ENCODE assay signal across 8 cellular contexts in genomic region chr5:168987540-168988300, GRCh38.
DNase-seq lines count a peak whose midpoint lies in the region; ATAC-seq, FAIRE-seq and TF ChIP-seq lines count a peak whose summit lies in the region.

No MANE protein-coding gene starts in this region.

- POLR2A ChIA-PET in GM12878 (lab: Charles Lee), result no interaction called here

- H3K4me1 ChIP-seq in MM.1S (ENCODE audit: low read length) (peaks cover 8% of the 10 kb centered on the region), GM12878 (ENCODE audit: control insufficient read depth, insufficient read depth, low read length) (no peaks in the 10 kb centered on the region), iPS DF 6.9 (ENCODE audit: control insufficient read depth, insufficient read depth, low read length) (peaks cover 5% of the 10 kb centered on the region; the same call in 1 of the 2 replicates)

- no peaks in the 10 kb centered on the region for H3K9me3 Mint-ChIP-seq in Calu3 (ENCODE audit: low read depth, unreplicated experiment)

- BruUV-seq in Calu3 (replicated peaks; lab: Mats Ljungman, UMichigan) (no TSS peak), GM12878 (replicated peaks; lab: Mats Ljungman, UMichigan) (no TSS peak)

- H3K4me3 ChIP-seq in MM.1S (ENCODE audit: low read length) (no peak overlapping the region), GM12878 (no peak overlapping the region), iPS DF 6.9 (ENCODE audit: low read length) (no peak overlapping the region)

- no peak overlapping the region for H3K4me3 Mint-ChIP-seq in Calu3 (ENCODE audit: low read depth, unreplicated experiment)

- ATAC-seq in GM21447 (IDR thresholded peaks at IDR 0.05; ENCODE audit: unreplicated experiment) (peak; percentile 67), GM12878 (peak; percentile 84), HG03135 (IDR thresholded peaks at IDR 0.05; ENCODE audit: unreplicated experiment) (no peak)

- peak; percentile 82 for DNase-seq in Calu3
- DNase-seq in MM.1S, result peak; percentile 46
- DNase-seq in SW480 (ENCODE audit: low spot score), result peak; percentile 75
- DNase-seq in GM12878 (ENCODE audit: low read depth, low spot score), result no peak
- peak; percentile 31 for DNase-seq in iPS DF 6.9 (ENCODE audit: low read depth, low spot score)
- DNase-seq in stimulated activated CD4-positive, alpha-beta T cell treated with anti-CD3 and anti-CD28 coated beads, Interleukin-12 subunit alpha, Interleukin-12 subunit beta, amount 100 ng/mL, for 24 hours (ENCODE audit: low read depth in 2 of 2), result peak; percentile 18 to 70

- CTCF ChIA-PET in Calu3 (lab: Charles Lee) (interaction anchor here (0.6 to 1.6 kb wide), 7 partner anchors 10 to 1229 kb away, joined by 3 to 7 read pairs (median 4); no protein-coding TSS in a partner anchor), GM12878 (lab: Yijun Ruan, JAX) (interaction anchor here (0.5 to 4.2 kb wide), 37 partner anchors 9 to 1236 kb away, joined by 3 to 30 read pairs (median 3); partner anchors contain the start of genes DOCK2, SLIT3 and SPDL1)

- no peak for TF ChIP-seq EP300 in GM12878 (IDR thresholded peaks at IDR 0.05; ENCODE audit: borderline replicate concordance in 1 of 2, control insufficient read depth in 1 of 2, low read depth in 2 of 2, low read length in 2 of 2)

- peak; percentile 95 for FAIRE-seq in GM12878 (lab: Jason Lieb, UNC)

- peak; percentile 48 for TF ChIP-seq CTCF in Calu3 (IDR thresholded peaks at IDR 0.05; ENCODE audit: unreplicated experiment)
- peak; percentile 94 for TF ChIP-seq CTCF in MM.1S (IDR thresholded peaks at IDR 0.05; ENCODE audit: low read length)
- peak; percentile 75 to 92 (median 78) for TF ChIP-seq CTCF in GM12878 (IDR thresholded peaks at IDR 0.05 in 2 of 3, conservative IDR thresholded peaks at IDR 0.05 in 1 of 3; ENCODE audit: control insufficient read depth in 2 of 3, extremely low read depth in 1 of 3, insufficient read depth in 1 of 3, low read depth in 3 of 3, low read length in 3 of 3)

- SMC1A ChIA-PET in GM12878 (lab: Charles Lee; ENCODE audit: uncharacterized antibody, unreplicated experiment), result interaction anchor here (0.6 to 3.8 kb wide), 12 partner anchors 9 to 1196 kb away, joined by 3 to 39 read pairs (median 4); partner anchors contain the start of gene SPDL1

- no peaks in the 10 kb centered on the region for H4K20me1 ChIP-seq in MM.1S (ENCODE audit: insufficient read depth, low read length)
- H4K20me1 ChIP-seq in GM12878 (ENCODE audit: control insufficient read depth, insufficient read depth), result no peaks in the 10 kb centered on the region

- H3K4me2 ChIP-seq in MM.1S (ENCODE audit: low read depth, low read length), result peak overlapping the region; percentile 25; the same call in 1 of the 2 replicates
- H3K4me2 ChIP-seq in GM12878 (ENCODE audit: control insufficient read depth, insufficient read depth), result no peak overlapping the region

- in situ Hi-C loops in GM12878 (cut with MboI), result loop anchor here (5.0 kb wide), 1 partner anchor 595 kb away; the partner anchor contains the start of gene SPDL1

- H3K27me3 Mint-ChIP-seq in Calu3 (ENCODE audit: unreplicated experiment), result peaks cover 54% of the 10 kb centered on the region

- TF ChIP-seq RAD21 in GM12878 (IDR thresholded peaks at IDR 0.05; ENCODE audit: insufficient read depth, low read depth, low read length), result peak; percentile 89

- H3K27ac Mint-ChIP-seq in Calu3 (ENCODE audit: unreplicated experiment), result no peak overlapping the region

- 2% methylated on average over 11 of the region's 11 CpGs for WGBS in GM12878 (ENCODE audit: insufficient coverage, insufficient replicate concordance, low lambda C conversion rate, missing lambda C conversion rate)
- WGBS in iPS DF 6.9 (ENCODE audit: insufficient coverage, insufficient read length), result no CpG with 5 or more reads among the region's 11 CpGs

- H3F3A ChIP-seq in MM.1S (ENCODE audit: insufficient read depth, low read length), result no peaks in the 10 kb centered on the region

- H3K79me2 ChIP-seq in MM.1S (ENCODE audit: low read length), result no peaks in the 10 kb centered on the region
- H3K79me2 ChIP-seq in GM12878 (ENCODE audit: control insufficient read depth, insufficient read depth, low read length), result no peaks in the 10 kb centered on the region

- no peaks in the 10 kb centered on the region for H3K36me3 ChIP-seq in MM.1S (replicated peaks; ENCODE audit: insufficient read depth, low read length)
- H3K36me3 ChIP-seq in GM12878 (ENCODE audit: control insufficient read depth in 2 of 2, insufficient read depth in 2 of 2, low read length in 1 of 2), result no peaks in the 10 kb centered on the region
- H3K36me3 ChIP-seq in iPS DF 6.9 (ENCODE audit: control insufficient read depth, insufficient read depth, low read length), result no peaks in the 10 kb centered on the region

- no peaks in the 10 kb centered on the region for H3K4me1 Mint-ChIP-seq in Calu3 (ENCODE audit: low read depth, unreplicated experiment)

- H3K27me3 ChIP-seq in MM.1S (replicated peaks; ENCODE audit: insufficient read depth, low read length) (no peaks in the 10 kb centered on the region), GM12878 (replicated peaks in 1 of 2; ENCODE audit: control insufficient read depth in 2 of 2, insufficient read depth in 2 of 2, low read length in 1 of 2) (no peaks in the 10 kb centered on the region; a peak in 1 of 4 replicates), iPS DF 6.9 (ENCODE audit: control insufficient read depth, insufficient read depth, low read length) (no peaks in the 10 kb centered on the region)

- H3K9ac ChIP-seq in MM.1S (ENCODE audit: low read length), result no peak overlapping the region
- H3K9ac ChIP-seq in GM12878 (ENCODE audit: control insufficient read depth, insufficient read depth, low read length), result no peak overlapping the region

- no peaks in the 10 kb centered on the region for H3K36me3 Mint-ChIP-seq in Calu3 (ENCODE audit: insufficient read depth, unreplicated experiment)

- RAD21 ChIA-PET in GM12878 (lab: Charles Lee; ENCODE audit: unreplicated experiment), result interaction anchor here (0.7 to 3.1 kb wide), 6 partner anchors 40 to 599 kb away, joined by 3 to 10 read pairs (median 3); partner anchors contain the start of gene SPDL1

- TF ChIP-seq POLR2A in GM12878 (IDR thresholded peaks at IDR 0.05; ENCODE audit: low read depth, low read length), result no peak

- no peaks in the 10 kb centered on the region for H3K9me2 ChIP-seq in MM.1S (replicated peaks; ENCODE audit: insufficient read depth, low read length)

- H3K27ac ChIP-seq in MM.1S (ENCODE audit: low read length) (no peak overlapping the region), GM12878 (ENCODE audit: control insufficient read depth, insufficient read depth) (no peak overlapping the region), iPS DF 6.9 (ENCODE audit: low read length) (no peak overlapping the region)

- intact Hi-C loops in Calu3 (cut with micrococcal nuclease; ENCODE audit: unreplicated experiment), result loop anchor here (1.0 to 10.0 kb wide), 8 partner anchors 161 to 1229 kb away; partner anchors contain the start of gene INSYN2B
- intact Hi-C loops in GM12878 (cut with micrococcal nuclease; ENCODE audit: unreplicated experiment), result loop anchor here (1.0 kb wide), 2 partner anchors 315 to 594 kb away; no protein-coding TSS in a partner anchor

- H3K9me3 ChIP-seq in MM.1S (replicated peaks; ENCODE audit: insufficient read depth, low read length) (no peaks in the 10 kb centered on the region), GM12878 (replicated peaks; ENCODE audit: control insufficient read depth, insufficient read depth, low read length) (no peaks in the 10 kb centered on the region), iPS DF 6.9 (ENCODE audit: control insufficient read depth, insufficient read depth, low read length) (no peaks in the 10 kb centered on the region)

- H2AFZ ChIP-seq in MM.1S (ENCODE audit: low read length) (no peak overlapping the region), GM12878 (ENCODE audit: control insufficient read depth, low read depth, low read length) (no peak overlapping the region)

TF ChIP-seq in GM12878, 131 proteins besides CTCF, POLR2A, EP300 and RAD21:
- TF ChIP-seq YY1 (IDR thresholded peaks at IDR 0.05; ENCODE audit: low read depth, low read length) (peak; percentile 47; the same call in 1 of the 2 replicates), IRF5 (IDR thresholded peaks at IDR 0.05; ENCODE audit: borderline replicate concordance) (no peak), RUNX3 (IDR thresholded peaks at IDR 0.05; ENCODE audit: low read length) (peak; percentile 83), HCFC1 (IDR thresholded peaks at IDR 0.05; ENCODE audit: low read length) (no peak), SMC3 (IDR thresholded peaks at IDR 0.05; ENCODE audit: borderline replicate concordance, low read length) (peak; percentile 78; the same call in 1 of the 2 replicates)
